ENCODE assay signal across 14 cellular contexts in genomic region chr2:109212836-109213563, GRCh38.
A peak's percentile ranks its signal among the peaks of the same experiment; 100 is the strongest.
DNase-seq lines count a peak whose midpoint lies in the region; ATAC-seq and TF ChIP-seq lines count a peak whose summit lies in the region.
"Had no signal": no experiment of that assay in that cellular context is flagged by ENCODE, and none has a peak within 500 bp of the region (broad histone marks: within the 10 kb centered on the region; RNA-seq: fewer than 3 reads in every experiment).

No MANE protein-coding gene starts in this region.

- POLR2A ChIA-PET in T-cell (lab: Charles Lee): no interaction called here

- H3K36me3 Mint-ChIP-seq in T-cell: no peaks in the 10 kb centered on the region
- H3K36me3 Mint-ChIP-seq in stimulated activated memory B cell treated with anti-CD40 and anti-IgM and Interleukin-4, amounts not matched to agents 10 μg/mL and 1 μg/mL and 100 μg/mL, for 72 hours: no peaks in the 10 kb centered on the region

- H3K27me3 Mint-ChIP-seq in T-cell: peaks cover 50 to 79% of the 10 kb centered on the region in 2 donors
- peaks cover 77% of the 10 kb centered on the region for H3K27me3 Mint-ChIP-seq in stimulated activated memory B cell treated with anti-CD40 and anti-IgM and Interleukin-4, amounts not matched to agents 10 μg/mL and 1 μg/mL and 100 μg/mL, for 72 hours

- peak overlapping the region in 2 of 3 donors; percentile 48 to 78 for H3K4me3 Mint-ChIP-seq in T-cell
- no peak overlapping the region for H3K4me3 Mint-ChIP-seq in stimulated activated memory B cell treated with anti-CD40 and anti-IgM and Interleukin-4, amounts not matched to agents 10 μg/mL and 1 μg/mL and 100 μg/mL, for 72 hours
- H3K4me3 Mint-ChIP-seq: neural crest cell had no signal

- no peak for ATAC-seq in T-cell (replicated peaks in 1 of 4)
- ATAC-seq in stimulated activated memory B cell treated with anti-CD40 and anti-IgM and Interleukin-4, amounts not matched to agents 10 μg/mL and 1 μg/mL and 100 μg/mL, for 72 hours: no peak
- no peak for ATAC-seq in HG03571 (IDR thresholded peaks at IDR 0.05; ENCODE audit: unreplicated experiment)

- DNase-seq in activated effector memory CD4-positive, alpha-beta T cell treated with anti-CD3 and anti-CD28 coated beads, Interleukin-2, amount 50 U/mL, for 16 hours: peak; percentile 60
- no peak for DNase-seq in activated effector memory CD4-positive, alpha-beta T cell treated with Interleukin-2 at 50 U/mL for 16 hours
- DNase-seq in T-cell (no peak), fibroblast of villous mesenchyme (ENCODE audit: low read depth) (peak; percentile 27), NCI-H128 (lab: John Stamatoyannopoulos, UW; ENCODE audit: unreplicated experiment) (no peak), NCI-H526 (lab: John Stamatoyannopoulos, UW) (no peak)
- DNase-seq: foreskin keratinocyte, GOT3, NCI-H1092 treated with DMSO at 0.1 percent for 48 hours, SK-N-SH had no signal

- no peak for TF ChIP-seq CTCF in fibroblast of villous mesenchyme (IDR thresholded peaks at IDR 0.05; ENCODE audit: insufficient read depth, low read depth, low read length)

- no peak overlapping the region for H3K4me3 ChIP-seq in fibroblast of villous mesenchyme (ENCODE audit: low read depth, low read length)
- H3K4me3 ChIP-seq: lung had no signal

- no peaks in the 10 kb centered on the region for H3K9me3 Mint-ChIP-seq in T-cell
- peaks cover 2% of the 10 kb centered on the region for H3K9me3 Mint-ChIP-seq in stimulated activated memory B cell treated with anti-CD40 and anti-IgM and Interleukin-4, amounts not matched to agents 10 μg/mL and 1 μg/mL and 100 μg/mL, for 72 hours
- H3K9me3 Mint-ChIP-seq: neural crest cell had no signal

- peaks cover 57 to 72% (median 69%) of the 10 kb centered on the region in 3 donors for H3K4me1 Mint-ChIP-seq in T-cell
- peaks cover 40% of the 10 kb centered on the region for H3K4me1 Mint-ChIP-seq in stimulated activated memory B cell treated with anti-CD40 and anti-IgM and Interleukin-4, amounts not matched to agents 10 μg/mL and 1 μg/mL and 100 μg/mL, for 72 hours

- CTCF ChIA-PET in T-cell (lab: Charles Lee): interaction anchor here in 1 of 2 donors (1.2 kb wide), 1 partner anchor 82 kb away, joined by 3 read pairs; no protein-coding TSS in a partner anchor

- H3K27ac Mint-ChIP-seq in T-cell: no peak overlapping the region
- H3K27ac Mint-ChIP-seq in stimulated activated memory B cell treated with anti-CD40 and anti-IgM and Interleukin-4, amounts not matched to agents 10 μg/mL and 1 μg/mL and 100 μg/mL, for 72 hours: peak overlapping the region; percentile 35

Comparison
In these comparisons a context has a peak if more than half of its experiments do, and no peak if none do; other contexts are left out.
1. DNase-seq: peak in activated effector memory CD4-positive, alpha-beta T cell treated with anti-CD3 and anti-CD28 coated beads, Interleukin-2, amount 50 U/mL, for 16 hours (single experiment) and fibroblast of villous mesenchyme (single experiment); none in activated effector memory CD4-positive, alpha-beta T cell treated with Interleukin-2 at 50 U/mL for 16 hours (single experiment), T-cell (0 of 34), NCI-H128 (single experiment) and NCI-H526 (0 of 2).